ENCODE assay signal across 9 cellular contexts in the genomic region with DNA sequence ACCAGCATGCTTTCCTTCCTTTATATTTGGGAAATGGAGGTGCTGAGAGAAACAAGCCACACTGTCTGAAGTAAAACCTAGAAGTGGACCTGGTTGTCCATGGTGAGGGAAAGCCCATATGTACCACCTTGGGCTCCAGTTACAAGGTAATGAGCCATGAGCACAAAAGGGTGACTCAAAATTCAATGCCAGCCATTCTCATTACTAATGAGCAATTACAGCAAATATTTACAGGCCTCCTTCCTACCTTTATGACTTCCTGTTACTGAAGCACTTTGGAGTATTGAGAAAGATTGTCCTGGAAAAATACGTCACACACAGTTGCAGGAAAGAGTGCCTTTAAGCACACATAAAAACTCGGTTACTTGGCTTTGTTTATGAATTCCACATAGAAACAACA. TPM values are rescaled to one million over a fixed set of nuclear protein-coding genes. Genes with fewer than 3 reads are reported as not detected.
DNase-seq lines count a peak whose midpoint lies in the region; TF ChIP-seq lines count a peak whose summit lies in the region.
"Had no signal": no experiment of that assay in that cellular context is flagged by ENCODE, and none has a peak within 500 bp of the region (broad histone marks: within the 10 kb centered on the region; RNA-seq: fewer than 3 reads in every experiment).

No MANE protein-coding gene starts in this region.

- TF ChIP-seq CTCF in fibroblast of villous mesenchyme (IDR thresholded peaks at IDR 0.05; ENCODE audit: insufficient read depth, low read depth, low read length): no peak

- DNase-seq in HCEC 1CT (peak; percentile 66), NCI-H69 (lab: John Stamatoyannopoulos, UW) (peak; percentile 33), fibroblast of villous mesenchyme (ENCODE audit: low read depth) (peak; percentile 95), 8988T (no peak), HUDEP-2 (lab: John Stamatoyannopoulos, UW; ENCODE audit: unreplicated experiment in 76 of 76) (no peak), G401 (ENCODE audit: low spot score) (no peak)
- DNase-seq in activated T-cell treated with anti-CD3 and anti-CD28 coated beads, Interleukin-2, amount 50 U/mL, for 48 hours: no peak
- DNase-seq: ovary had no signal

- peaks cover 0 to 5% (median 0%) of the 10 kb centered on the region in 3 donors for H3K27me3 ChIP-seq in skeletal muscle tissue (ENCODE audit: control insufficient read depth in 3 of 3, insufficient read depth in 3 of 3, low read length in 3 of 3)
- H3K27me3 ChIP-seq: ovary had no signal

- H3K4me1 ChIP-seq in skeletal muscle tissue (ENCODE audit: control insufficient read depth in 3 of 3, insufficient read depth in 3 of 3, low read length in 3 of 3): peaks cover 39 to 54% (median 47%) of the 10 kb centered on the region in 3 donors

- H3K9ac ChIP-seq in skeletal muscle tissue (ENCODE audit: low read depth in 1 of 3, low read length in 3 of 3): peak overlapping the region; percentile 7 to 68 (median 39)

- H3K36me3 ChIP-seq in skeletal muscle tissue (ENCODE audit: control insufficient read depth in 3 of 3, insufficient read depth in 3 of 3, low read length in 3 of 3): no peaks in the 10 kb centered on the region
- H3K36me3 ChIP-seq: ovary had no signal

- peak overlapping the region; percentile 46 for H3K27ac ChIP-seq in skeletal muscle tissue (ENCODE audit: low read depth, low read length)
- H3K27ac ChIP-seq: ovary had no signal

- H3K4me3 ChIP-seq in fibroblast of villous mesenchyme (ENCODE audit: low read depth, low read length) (no peak overlapping the region), skeletal muscle tissue (ENCODE audit: low read length in 3 of 3) (no peak overlapping the region)
- H3K4me3 ChIP-seq: ovary had no signal

- in situ Hi-C loops in G401 (cut with HindIII; ENCODE audit: low sequenced_read_pairs): no loop called here

- H3K9me3 ChIP-seq in skeletal muscle tissue (ENCODE audit: control insufficient read depth in 3 of 3, low read length in 3 of 3): no peaks in the 10 kb centered on the region
- H3K9me3 ChIP-seq: ovary had no signal

RNA-seq across cellular contexts. Expression of a gene that starts 9.1 kb away (rescaled TPM):
- total RNA-seq in fibroblast of villous mesenchyme: 124 and 132 TPM in 2 replicates
- total RNA-seq in skeletal muscle tissue: 13.6 TPM
- 0.03 TPM in 1 of 2 replicates, not detected in the other for total RNA-seq in G401 (2014; rRNA removed; shearing (Covaris generic))

Comparison
In these comparisons a context has a peak if more than half of its experiments do, and no peak if none do; other contexts are left out.
1. DNase-seq: peak in HCEC 1CT (single experiment), NCI-H69 (single experiment) and fibroblast of villous mesenchyme (single experiment); none in activated T-cell treated with anti-CD3 and anti-CD28 coated beads, Interleukin-2, amount 50 U/mL, for 48 hours (0 of 2), 8988T (single experiment), HUDEP-2 (0 of 76) and G401 (single experiment).
2. RNA of a gene that starts 9.1 kb away (total RNA-seq): 124 to 132 TPM in fibroblast of villous mesenchyme and 13.6 TPM in skeletal muscle tissue (single experiment); 0.03 TPM in G401; every median in the first group is over 10 times any median in the second.